ENCODE assay signal across 9 cellular contexts in genomic region chr10:43120948-43121290, GRCh38. TPM values are rescaled to one million over a fixed set of nuclear protein-coding genes. Genes with fewer than 3 reads are reported as not detected.
DNase-seq lines count a peak whose midpoint lies in the region; ATAC-seq and TF ChIP-seq lines count a peak whose summit lies in the region.
"Had no signal": no experiment of that assay in that cellular context is flagged by ENCODE, and none has a peak within 500 bp of the region (broad histone marks: within the 10 kb centered on the region; RNA-seq: fewer than 3 reads in every experiment).

No MANE protein-coding gene starts in this region.

- TF ChIP-seq POLR2A in esophagus muscularis mucosa (IDR thresholded peaks at IDR 0.05; ENCODE audit: low read depth), result no peak

- peak; percentile 74 for DNase-seq in SKM-1 treated with dmso at 0.1 percent for 144 hours (lab: John Stamatoyannopoulos, UW; ENCODE audit: unreplicated experiment)
- peak; percentile 80 for DNase-seq in cardiac septum (ENCODE audit: low spot score)
- DNase-seq in stimulated activated naive CD4-positive, alpha-beta T cell treated with Interleukin-2 at 50 U/mL for 16 hours (lab: John Stamatoyannopoulos, UW), result peak; percentile 34
- DNase-seq in ecto neural progenitor cell (ENCODE audit: low spot score), result no peak
- DNase-seq in DMS53 treated with DMSO at 0.1 percent for 48 hours (lab: John Stamatoyannopoulos, UW; ENCODE audit: unreplicated experiment), result no peak
- DNase-seq in esophagus muscularis mucosa (ENCODE audit: extremely low spot score), result no peak

- no peaks in the 10 kb centered on the region for H3K36me3 ChIP-seq in esophagus muscularis mucosa

- no peaks in the 10 kb centered on the region for H3K9me3 ChIP-seq in esophagus muscularis mucosa

- intact Hi-C loops in cardiac septum (cut with DNase I), result no loop called here
- intact Hi-C loops in esophagus muscularis mucosa (cut with DNase I), result no loop called here

- ATAC-seq in GM19023 (IDR thresholded peaks at IDR 0.05; ENCODE audit: unreplicated experiment), result peak; percentile 94
- ATAC-seq in HG02943 (IDR thresholded peaks at IDR 0.05; ENCODE audit: low read depth, unreplicated experiment), result peak; percentile 85
- ATAC-seq: Panc1 had no signal

- no peaks in the 10 kb centered on the region for H3K27me3 ChIP-seq in esophagus muscularis mucosa

- no peak overlapping the region for H3K27ac ChIP-seq in esophagus muscularis mucosa (replicated peaks in 1 of 4)

- WGBS in esophagus muscularis mucosa, result 42% methylated on average over 3 of the region's 3 CpGs

- peaks cover 0 to 13% (median 0%) of the 10 kb centered on the region in 4 donors for H3K4me1 ChIP-seq in esophagus muscularis mucosa

- H3K4me3 ChIP-seq in esophagus muscularis mucosa, result no peak overlapping the region

- TF ChIP-seq EP300 in esophagus muscularis mucosa (IDR thresholded peaks at IDR 0.05), result no peak

- no peak for TF ChIP-seq CTCF in esophagus muscularis mucosa (IDR thresholded peaks at IDR 0.05)

RNA-seq across cellular contexts. Expression of gene CSGALNACT2, which starts 17.3 kb away (rescaled TPM):
- total RNA-seq in cardiac septum, result 14.2 TPM
- total RNA-seq in esophagus muscularis mucosa, result 10 to 100 TPM; 25.6 to 39.5 (median 33.9) TPM

RNA-seq across cellular contexts. Expression of gene RET, which starts 44.0 kb away (rescaled TPM):
- total RNA-seq in cardiac septum (0.94 TPM), esophagus muscularis mucosa (1 to 10 TPM; 1.7 to 4.0 (median 3.0) TPM)

Comparison
In these comparisons a context has a peak if more than half of its experiments do, and no peak if none do; other contexts are left out.
1. DNase-seq: peak in SKM-1 treated with dmso at 0.1 percent for 144 hours (single experiment), cardiac septum (single experiment) and stimulated activated naive CD4-positive, alpha-beta T cell treated with Interleukin-2 at 50 U/mL for 16 hours (single experiment); none in ecto neural progenitor cell (single experiment), DMS53 treated with DMSO at 0.1 percent for 48 hours (single experiment) and esophagus muscularis mucosa (single experiment).